ENCODE assay signal across 1 cellular context in the genomic region with DNA sequence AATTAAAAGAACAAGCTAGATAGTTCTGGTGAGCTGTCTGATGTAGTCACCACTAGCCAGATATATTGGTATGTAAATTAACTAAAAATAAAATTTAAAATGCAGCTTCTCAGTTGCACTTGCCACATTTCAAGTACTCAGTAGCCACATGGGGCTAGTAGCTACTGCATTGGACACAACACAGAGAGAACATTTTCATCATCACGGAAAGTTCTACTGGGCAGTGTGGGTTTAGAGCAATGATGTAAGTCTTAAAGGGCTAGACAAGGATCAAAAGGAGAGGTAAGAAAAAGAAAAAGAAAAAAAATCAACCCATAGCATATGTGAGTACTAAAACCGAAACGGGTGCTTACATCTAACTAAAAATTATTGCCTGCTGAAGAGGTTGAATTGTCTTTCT.
TF ChIP-seq lines count a peak whose summit lies in the region.

No MANE protein-coding gene starts in this region.

TF ChIP-seq in SK-N-SH, 30 proteins besides CTCF, POLR2A, EP300 and RAD21 (continued from another document):
- TF ChIP-seq POLR2AphosphoS5 (IDR thresholded peaks at IDR 0.05; ENCODE audit: low read depth, low read length) (no peak), RXRA (IDR thresholded peaks at IDR 0.05; ENCODE audit: borderline replicate concordance, low read depth) (no peak)
